Comparison of ENCODE assay signal across 24 cellular contexts in genomic region chr11:26106713-26107112, GRCh38.
"Had no signal": no experiment of that assay in that cellular context is flagged by ENCODE, and none has a peak within 500 bp of the region (broad histone marks: within the 10 kb centered on the region; RNA-seq: fewer than 3 reads in every experiment).

No MANE protein-coding gene starts in this region.

- H3K4me1 ChIP-seq: ascending aorta, body of pancreas had no signal

- H3K4me3 ChIP-seq: ascending aorta, body of pancreas had no signal

- H3K27me3 Mint-ChIP-seq: activated B cell treated with CpG ODN at 0.5 μM for 24 hours; activated CD4-positive, alpha-beta T cell treated with anti-CD3 and anti-CD28 coated beads, Interleukin-2, amount 10 ng/mL, durations not matched to agents 24 days and 14 days; activated CD8-positive, alpha-beta memory T cell treated with anti-CD3 and anti-CD28 coated beads, Interleukin-2, amount 10 ng/mL, durations not matched to agents 7 days and 5 days; activated naive CD4-positive, alpha-beta T cell treated with anti-CD3 and anti-CD28 coated beads, Interleukin-2, amount 50 U/mL, for 24 hours; activated T-cell treated with anti-CD3 and anti-CD28 coated beads, Interleukin-2, amount 50 U/mL, for 24 hours; T-helper 17 cell had no signal

- H3K27ac ChIP-seq: ascending aorta, body of pancreas had no signal

- ATAC-seq: activated CD8-positive, alpha-beta memory T cell treated with anti-CD3 and anti-CD28 coated beads, Interleukin-2, amount 10 ng/mL, durations not matched to agents 7 days and 5 days; body of pancreas; Panc1; Right ventricle myocardium inferior; T-helper 17 cell had no signal

- H3K36me3 ChIP-seq: ascending aorta had no signal

- H3K4me1 Mint-ChIP-seq: activated CD4-positive, alpha-beta T cell treated with anti-CD3 and anti-CD28 coated beads, Interleukin-2, amount 10 ng/mL, durations not matched to agents 24 days and 14 days; activated CD8-positive, alpha-beta memory T cell treated with anti-CD3 and anti-CD28 coated beads, Interleukin-2, amount 10 ng/mL, durations not matched to agents 7 days and 5 days; activated naive CD4-positive, alpha-beta T cell treated with anti-CD3 and anti-CD28 coated beads, Interleukin-2, amount 50 U/mL, for 24 hours; T-helper 17 cell had no signal

- DNase-seq: activated B cell treated with CpG ODN at 0.5 μM for 24 hours; activated CD4-positive, alpha-beta T cell treated with anti-CD3 and anti-CD28 coated beads for 1 hour; activated CD4-positive, alpha-beta T cell treated with anti-CD3 and anti-CD28 coated beads, Interleukin-2, amount 10 ng/mL, durations not matched to agents 24 days and 14 days; activated CD4-positive, alpha-beta T cell treated with anti-CD3 and anti-CD28 coated beads, Interleukin-2, amount 50 U/mL, for 48 hours; activated CD8-positive, alpha-beta memory T cell treated with anti-CD3 and anti-CD28 coated beads, Interleukin-2, amount 10 ng/mL, durations not matched to agents 7 days and 5 days; activated effector memory CD4-positive, alpha-beta T cell treated with Interleukin-2 at 50 U/mL for 16 hours; activated naive CD4-positive, alpha-beta T cell; activated T-cell treated with anti-CD3 and anti-CD28 coated beads, Interleukin-2, amount 50 U/mL, for 24 hours; body of pancreas; central memory CD4-positive, alpha-beta T cell; NCI-H1048; NCI-H146; NCI-H187 treated with DMSO at 0.1 percent for 48 hours; NCI-H2081 treated with DMSO at 0.1 percent for 48 hours; NCI-H446; NCI-H524; RPMI8226; T-helper 17 cell; T1000 had no signal

- H3K9me3 Mint-ChIP-seq: activated B cell treated with CpG ODN at 0.5 μM for 24 hours; activated naive CD4-positive, alpha-beta T cell treated with anti-CD3 and anti-CD28 coated beads, Interleukin-2, amount 50 U/mL, for 24 hours had no signal

- H3K27ac Mint-ChIP-seq: activated CD4-positive, alpha-beta T cell treated with anti-CD3 and anti-CD28 coated beads, Interleukin-2, amount 10 ng/mL, durations not matched to agents 24 days and 14 days; activated CD8-positive, alpha-beta memory T cell treated with anti-CD3 and anti-CD28 coated beads, Interleukin-2, amount 10 ng/mL, durations not matched to agents 7 days and 5 days; activated naive CD4-positive, alpha-beta T cell treated with anti-CD3 and anti-CD28 coated beads, Interleukin-2, amount 50 U/mL, for 24 hours; activated T-cell treated with anti-CD3 and anti-CD28 coated beads, Interleukin-2, amount 50 U/mL, for 24 hours; activated T-helper 1 cell treated with anti-CD3 and anti-CD28 coated beads, Interleukin-12 subunit alpha, Interleukin-12 subunit beta, Interleukin-2, Interleukin-4 antibody, amounts not matched to agents 30 ng/mL and 10 ng/mL and 1 ng/mL, durations not matched to agents 14 hours and 24 hours and 36 hours; T-helper 17 cell had no signal

- H3K36me3 Mint-ChIP-seq: activated CD8-positive, alpha-beta memory T cell treated with anti-CD3 and anti-CD28 coated beads, Interleukin-2, amount 10 ng/mL, durations not matched to agents 7 days and 5 days; activated naive CD4-positive, alpha-beta T cell treated with anti-CD3 and anti-CD28 coated beads, Interleukin-2, amount 50 U/mL, for 24 hours had no signal

- H3K27me3 ChIP-seq: ascending aorta, body of pancreas had no signal

- H3K4me3 Mint-ChIP-seq: activated CD4-positive, alpha-beta T cell treated with anti-CD3 and anti-CD28 coated beads, Interleukin-2, amount 10 ng/mL, durations not matched to agents 24 days and 14 days; activated CD8-positive, alpha-beta memory T cell treated with anti-CD3 and anti-CD28 coated beads, Interleukin-2, amount 10 ng/mL, durations not matched to agents 7 days and 5 days; activated naive CD4-positive, alpha-beta T cell treated with anti-CD3 and anti-CD28 coated beads, Interleukin-2, amount 50 U/mL, for 24 hours; activated T-cell treated with anti-CD3 and anti-CD28 coated beads, Interleukin-2, amount 50 U/mL, for 24 hours; activated T-helper 1 cell treated with anti-CD3 and anti-CD28 coated beads, Interleukin-12 subunit alpha, Interleukin-12 subunit beta, Interleukin-2, Interleukin-4 antibody, amounts not matched to agents 30 ng/mL and 10 ng/mL and 1 ng/mL, durations not matched to agents 14 hours and 24 hours and 36 hours; T-helper 17 cell had no signal

- H3K9me3 ChIP-seq: ascending aorta, body of pancreas had no signal
